In the genomic region with DNA sequence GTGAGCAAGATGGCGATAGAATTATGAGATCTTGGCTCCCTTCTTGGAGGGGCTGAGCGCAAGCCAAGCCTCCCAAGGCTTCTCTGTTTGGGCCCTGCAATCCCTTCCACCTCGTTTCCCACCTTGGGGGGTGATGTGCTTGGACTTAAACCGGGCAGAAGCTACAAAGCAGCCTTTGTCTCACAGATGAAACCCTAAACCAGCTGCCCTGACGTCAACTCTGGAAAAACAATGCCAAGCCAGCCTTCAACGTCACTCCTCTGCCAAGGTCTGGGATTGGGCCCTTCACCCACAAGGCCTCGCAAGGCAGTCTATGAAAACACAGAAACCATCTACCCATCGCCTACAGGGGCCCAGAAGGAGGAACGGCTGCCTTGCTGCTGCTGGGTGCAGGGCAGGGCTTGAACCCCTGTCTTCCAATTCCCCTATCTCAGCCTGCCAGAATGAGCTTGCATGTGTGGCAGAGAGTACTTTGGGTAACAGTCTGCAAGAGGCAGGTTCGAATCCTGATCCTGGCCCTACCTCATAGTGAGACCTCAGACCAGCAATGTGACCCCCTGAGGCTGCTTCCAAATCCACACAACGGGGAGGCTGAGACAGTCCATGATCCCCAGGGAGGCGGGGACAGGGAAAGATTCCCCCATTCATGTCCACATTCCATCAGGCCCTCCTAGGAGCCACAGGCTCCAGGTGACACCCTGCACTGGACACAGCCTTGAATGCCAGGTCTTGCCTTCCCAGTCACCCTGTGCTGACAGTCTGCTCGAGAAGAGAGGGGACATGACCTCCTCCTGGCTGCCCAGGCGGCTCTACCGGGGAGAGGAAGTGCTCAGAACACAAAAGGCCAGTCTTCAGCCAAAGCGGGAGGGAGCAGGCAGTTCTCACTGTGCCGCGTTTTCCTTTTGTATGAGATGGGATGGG, we compare ENCODE assay signal across 8 cellular contexts. TPM values are rescaled to one million over a fixed set of nuclear protein-coding genes. Genes with fewer than 3 reads are reported as not detected.
DNase-seq lines count a peak whose midpoint lies in the region; ATAC-seq and FAIRE-seq lines count a peak whose summit lies in the region.

No MANE protein-coding gene starts in this region.

- ATAC-seq in GM18511 (IDR thresholded peaks at IDR 0.05; ENCODE audit: unreplicated experiment): no peak

- DNase-seq in NCI-H748 (lab: John Stamatoyannopoulos, UW; ENCODE audit: unreplicated experiment): peak; percentile 39
- DNase-seq in NCI-H748 treated with DMSO at 0.1 percent for 48 hours (lab: John Stamatoyannopoulos, UW): no peak
- DNase-seq in caudate nucleus (lab: John Stamatoyannopoulos, UW): peak in 60 of 61 donors; percentile 21 to 96 (median 83)
- DNase-seq in left kidney (ENCODE audit: low read depth, low spot score): peak; percentile 91
- DNase-seq in NCI-H128 (lab: John Stamatoyannopoulos, UW; ENCODE audit: unreplicated experiment): no peak
- DNase-seq in HTR-8/SVneo (ENCODE audit: insufficient read length, low spot score): no peak

- H3K27ac ChIP-seq in caudate nucleus (ENCODE audit: low read depth, low read length) (peak overlapping the region; percentile 96), temporal lobe (ENCODE audit: low read depth, low read length) (peak overlapping the region; percentile 97)

- no peak for FAIRE-seq in HTR-8/SVneo (lab: Jason Lieb, UNC)

RNA-seq across cellular contexts. Expression of a gene that starts 15.0 kb away (rescaled TPM):
- total RNA-seq in temporal lobe: 6.9 TPM

RNA-seq across cellular contexts. Expression of a gene that starts 39.1 kb away (rescaled TPM):
- 4.9 TPM for total RNA-seq in temporal lobe

Comparison
In these comparisons a context has a peak if more than half of its experiments do, and no peak if none do; other contexts are left out.
1. DNase-seq: peak in NCI-H748 (single experiment), caudate nucleus (60 of 61) and left kidney (single experiment); none in NCI-H748 treated with DMSO at 0.1 percent for 48 hours (single experiment), NCI-H128 (single experiment) and HTR-8/SVneo (single experiment).